Comparison of ENCODE assay signal across 28 cellular contexts in the genomic region with DNA sequence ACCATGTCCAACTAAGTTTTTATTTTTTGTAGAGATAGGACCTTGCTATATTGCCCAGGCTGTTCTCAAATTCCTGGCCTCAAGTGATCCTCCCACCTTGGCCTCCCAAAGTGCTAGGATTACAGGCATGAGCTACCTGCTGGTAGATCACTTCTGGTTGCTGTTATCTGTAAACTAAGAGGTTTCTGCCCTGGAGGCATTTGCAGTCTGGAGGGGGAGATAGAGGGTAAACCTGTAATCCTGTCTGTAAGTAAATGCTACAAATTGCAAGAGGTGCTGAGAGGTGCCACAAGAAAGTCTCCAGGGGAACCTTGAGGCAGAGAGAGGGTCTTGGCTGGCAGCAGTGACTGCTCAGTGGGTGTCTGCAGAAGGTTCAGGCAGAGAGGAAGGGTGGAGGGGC. TPM values are rescaled to one million over a fixed set of nuclear protein-coding genes. Genes with fewer than 3 reads are reported as not detected.
"Had no signal": no experiment of that assay in that cellular context is flagged by ENCODE, and none has a peak within 500 bp of the region (broad histone marks: within the 10 kb centered on the region; RNA-seq: fewer than 3 reads in every experiment).

No MANE protein-coding gene starts in this region.

- H3K9me3 Mint-ChIP-seq: activated T-cell treated with anti-CD3 and anti-CD28 coated beads, Interleukin-2, amount 50 U/mL, for 4 hours; activated T-helper 2 cell treated with anti-CD3 and anti-CD28 coated beads, Interferon-gamma antibody, Interleukin-2, Interleukin-4, amounts not matched to agents 10 μg/mL and 5 μg/mL and 100 μg/mL, durations not matched to agents 14 hours and 24 hours and 36 hours; natural killer cell treated with Interleukin-12 subunit alpha and Interleukin-12 subunit beta and Interleukin-15 and Interleukin-18, amount 100 ng/mL, for 72 hours; stimulated activated naive CD8-positive, alpha-beta T cell treated with anti-CD3 and anti-CD28 coated beads, Interleukin-15, Interleukin-2, amounts not matched to agents 100 ng/mL and 50 ng/mL, for 24 hours; T-helper 1 cell treated with Interleukin-12 subunit alpha and Interleukin-12 subunit beta and Interleukin-4 antibody, amounts not matched to agents 30 μg/mL and 1 μg/mL, for 36 hours had no signal

- H3K27ac Mint-ChIP-seq: activated naive CD8-positive, alpha-beta T cell; activated T-helper 2 cell treated with anti-CD3 and anti-CD28 coated beads, Interferon-gamma antibody, Interleukin-2, Interleukin-4, amounts not matched to agents 10 μg/mL and 5 μg/mL and 100 μg/mL, durations not matched to agents 14 hours and 24 hours and 36 hours; natural killer cell treated with Interleukin-12 subunit alpha and Interleukin-12 subunit beta and Interleukin-15 and Interleukin-18, amount 100 ng/mL, for 72 hours; stimulated activated naive CD8-positive, alpha-beta T cell treated with anti-CD3 and anti-CD28 coated beads, Interleukin-15, Interleukin-2, amounts not matched to agents 100 ng/mL and 50 ng/mL, for 24 hours; T-helper 1 cell treated with Interleukin-12 subunit alpha and Interleukin-12 subunit beta and Interleukin-4 antibody, amounts not matched to agents 30 μg/mL and 1 μg/mL, for 36 hours had no signal

- H3K4me1 ChIP-seq: colonic mucosa, prostate gland had no signal

- ATAC-seq: activated T-cell treated with anti-CD3 and anti-CD28 coated beads, Interleukin-2, amount 50 U/mL, for 4 hours; natural killer cell treated with Interleukin-12 subunit alpha and Interleukin-12 subunit beta and Interleukin-15 and Interleukin-18, amount 100 ng/mL, for 72 hours had no signal

- H3K9me3 ChIP-seq: adrenal gland, ascending aorta, colonic mucosa, ovary, prostate gland, thyroid gland had no signal

- H3K4me3 Mint-ChIP-seq: activated naive CD8-positive, alpha-beta T cell; activated T-cell treated with anti-CD3 and anti-CD28 coated beads, Interleukin-2, amount 50 U/mL, for 4 hours; natural killer cell treated with Interleukin-12 subunit alpha and Interleukin-12 subunit beta and Interleukin-15 and Interleukin-18, amount 100 ng/mL, for 72 hours; stimulated activated naive CD8-positive, alpha-beta T cell treated with anti-CD3 and anti-CD28 coated beads, Interleukin-15, Interleukin-2, amounts not matched to agents 100 ng/mL and 50 ng/mL, for 24 hours; T-helper 1 cell treated with Interleukin-12 subunit alpha and Interleukin-12 subunit beta and Interleukin-4 antibody, amounts not matched to agents 30 μg/mL and 1 μg/mL, for 36 hours had no signal

- H3K4me3 ChIP-seq: adrenal gland, ascending aorta, colonic mucosa, ovary, prostate gland, thyroid gland had no signal

- H3K27me3 ChIP-seq: adrenal gland, ascending aorta, brain microvascular endothelial cell, colonic mucosa, ovary, thyroid gland had no signal

- DNase-seq: activated CD4-positive, alpha-beta T cell treated with anti-CD3 and anti-CD28 coated beads for 4 hours; activated CD4-positive, alpha-beta T cell treated with anti-CD3 and anti-CD28 coated beads, Interleukin-2, amount 50 U/mL, for 48 hours; activated CD4-positive, CD25-positive, alpha-beta regulatory T cell; activated CD8-positive, alpha-beta memory T cell treated with anti-CD3 and anti-CD28 coated beads, Interleukin-2, amount 50 U/mL, for 48 hours; activated naive CD4-positive, alpha-beta T cell; activated T-cell treated with anti-CD3 and anti-CD28 coated beads, Interleukin-2, amount 50 U/mL, for 4 hours; adrenal gland; brain microvascular endothelial cell; central memory CD4-positive, alpha-beta T cell; colonic mucosa; midbrain; ovary; stimulated activated CD4-positive, alpha-beta T cell treated with anti-CD3 and anti-CD28 coated beads, Interleukin-12 subunit alpha, Interleukin-12 subunit beta, amount 100 ng/mL, for 4 hours; stimulated activated CD4-positive, alpha-beta T cell treated with anti-CD3 and anti-CD28 coated beads, Interleukin-4, amount 100 ng/mL, for 4 hours; substantia nigra; T1000; thyroid gland had no signal

- H3K36me3 Mint-ChIP-seq: activated naive CD8-positive, alpha-beta T cell; natural killer cell treated with Interleukin-12 subunit alpha and Interleukin-12 subunit beta and Interleukin-15 and Interleukin-18, amount 100 ng/mL, for 72 hours had no signal

- H3K27ac ChIP-seq: colonic mucosa, epithelial cell of prostate, ovary, prostate gland, thyroid gland had no signal

- H3K36me3 ChIP-seq: adrenal gland, ascending aorta, brain microvascular endothelial cell, colonic mucosa, ovary, prostate gland, thyroid gland had no signal

RNA-seq across cellular contexts. Expression of gene GGTA1, which starts 29.0 kb away (rescaled TPM):
- total RNA-seq: activated CD8-positive, alpha-beta memory T cell treated with anti-CD3 and anti-CD28 coated beads for 36 hours; activated T-cell treated with anti-CD3 and anti-CD28 coated beads, Interleukin-2, amount 50 U/mL, for 4 hours; activated T-helper 2 cell treated with anti-CD3 and anti-CD28 coated beads, Interferon-gamma antibody, Interleukin-2, Interleukin-4, amounts not matched to agents 10 μg/mL and 5 μg/mL and 100 μg/mL, durations not matched to agents 14 hours and 24 hours and 36 hours; fibroblast of villous mesenchyme; kidney epithelial cell; natural killer cell treated with Interleukin-12 subunit alpha and Interleukin-12 subunit beta and Interleukin-15 and Interleukin-18, amount 100 ng/mL, for 72 hours had no signal
